Comparison of ENCODE assay signal across 24 cellular contexts in genomic region chr5:138936968-138937345, GRCh38.
DNase-seq lines count a peak whose midpoint lies in the region; ATAC-seq, FAIRE-seq and TF ChIP-seq lines count a peak whose summit lies in the region.
"Had no signal": no experiment of that assay in that cellular context is flagged by ENCODE, and none has a peak within 500 bp of the region (broad histone marks: within the 10 kb centered on the region; RNA-seq: fewer than 3 reads in every experiment).

No MANE protein-coding gene starts in this region.

- H3K9me3 ChIP-seq in Caco-2 (no peaks in the 10 kb centered on the region), GM12878 (replicated peaks; ENCODE audit: control insufficient read depth, insufficient read depth, low read length) (no peaks in the 10 kb centered on the region), left ventricle myocardium inferior (replicated peaks) (no peaks in the 10 kb centered on the region)
- H3K9me3 ChIP-seq: BLaER1, SJSA1, thyroid gland had no signal

- H3K4me3 ChIP-seq in Caco-2 (ENCODE audit: low read depth, low read length), result no peak overlapping the region
- no peak overlapping the region for H3K4me3 ChIP-seq in GM12878
- no peak overlapping the region for H3K4me3 ChIP-seq in left ventricle myocardium inferior
- no peak overlapping the region for H3K4me3 ChIP-seq in brain microvascular endothelial cell (ENCODE audit: low read depth, low read length)
- H3K4me3 ChIP-seq: BLaER1, SJSA1, thyroid gland had no signal

- RAD21 ChIA-PET in GM12878 (lab: Charles Lee; ENCODE audit: unreplicated experiment), result no interaction called here

- H3K27ac ChIP-seq in GM12878 (ENCODE audit: control insufficient read depth, insufficient read depth) (no peak overlapping the region), left ventricle myocardium inferior (replicated peaks) (peak overlapping the region; percentile 81), brain microvascular endothelial cell (no peak overlapping the region)
- H3K27ac ChIP-seq: SJSA1, thyroid gland, VCaP had no signal

- TF ChIP-seq POLR2A in GM12878 (IDR thresholded peaks at IDR 0.05; ENCODE audit: low read depth, low read length), result no peak

- H3K4me2 ChIP-seq in GM12878 (ENCODE audit: control insufficient read depth, insufficient read depth), result no peak overlapping the region
- H3K4me2 ChIP-seq: BLaER1 had no signal

- H3K27ac Mint-ChIP-seq in Caco-2 (ENCODE audit: unreplicated experiment) (peak overlapping the region; percentile 39), osteocyte (ENCODE audit: unreplicated experiment) (peak overlapping the region; percentile 48)
- H3K27ac Mint-ChIP-seq: activated naive CD8-positive, alpha-beta T cell treated with anti-CD3 and anti-CD28 coated beads for 36 hours; activated T-helper 2 cell treated with anti-CD3 and anti-CD28 coated beads, Interferon-gamma antibody, Interleukin-2, Interleukin-4, amounts not matched to agents 10 μg/mL and 5 μg/mL and 100 μg/mL, durations not matched to agents 14 hours and 24 hours and 36 hours had no signal

- no peak overlapping the region for H2AFZ ChIP-seq in GM12878 (ENCODE audit: control insufficient read depth, low read depth, low read length)

- TF ChIP-seq CTCF in Caco-2 (IDR thresholded peaks at IDR 0.05; ENCODE audit: insufficient read depth in 1 of 2, low read depth in 1 of 2, low read length in 1 of 2, severe bottlenecking in 1 of 2, unreplicated experiment in 1 of 2) (no peak), GM12878 (IDR thresholded peaks at IDR 0.05 in 2 of 3, conservative IDR thresholded peaks at IDR 0.05 in 1 of 3; ENCODE audit: control insufficient read depth in 2 of 3, extremely low read depth in 1 of 3, insufficient read depth in 1 of 3, low read depth in 3 of 3, low read length in 3 of 3) (no peak), left ventricle myocardium inferior (IDR thresholded peaks at IDR 0.05; ENCODE audit: borderline replicate concordance) (no peak), osteocyte (IDR thresholded peaks at IDR 0.05) (no peak), brain microvascular endothelial cell (IDR thresholded peaks at IDR 0.05; ENCODE audit: low read depth, low read length, missing control alignments) (no peak)

- in situ Hi-C loops in GM12878 (cut with MboI) (no loop called here), brain microvascular endothelial cell (cut with HindIII; ENCODE audit: low pct_ligation_motif_present, low sequenced_read_pairs) (no loop called here)

- H3K4me1 ChIP-seq in Caco-2 (no peaks in the 10 kb centered on the region), GM12878 (ENCODE audit: control insufficient read depth, insufficient read depth, low read length) (no peaks in the 10 kb centered on the region), left ventricle myocardium inferior (peaks cover 23% of the 10 kb centered on the region)
- H3K4me1 ChIP-seq: SJSA1, thyroid gland had no signal

- SMC1A ChIA-PET in GM12878 (lab: Charles Lee; ENCODE audit: uncharacterized antibody, unreplicated experiment), result no interaction called here

- DNase-seq in Caco-2, result no peak
- no peak for DNase-seq in GM12878 (ENCODE audit: low read depth, low spot score)
- no peak for DNase-seq in left ventricle myocardium inferior
- no peak for DNase-seq in osteocyte (ENCODE audit: extremely low spot score, unreplicated experiment)
- no peak for DNase-seq in brain microvascular endothelial cell
- DNase-seq: activated CD4-positive, alpha-beta T cell treated with anti-CD3 and anti-CD28 coated beads, Interleukin-2, amount 50 U/mL, for 4 hours; activated naive CD8-positive, alpha-beta T cell treated with anti-CD3 and anti-CD28 coated beads for 36 hours; effector CD8-positive, alpha-beta T cell; midbrain; NCI-H1436 treated with DMSO at 0.1 percent for 48 hours; NCI-H524; NK-92 treated with Interleukin-12 subunit alpha and Interleukin-12 subunit beta, amount 100 ng/mL, for 24 hours; stimulated activated CD4-positive, alpha-beta T cell treated with anti-CD3 and anti-CD28 coated beads, Interleukin-4, amount 100 ng/mL, for 1 hour; stimulated activated naive CD4-positive, alpha-beta T cell treated with Interleukin-2 at 50 U/mL for 16 hours; T-helper 2 cell; thyroid gland had no signal

- no peaks in the 10 kb centered on the region for H3K9me3 Mint-ChIP-seq in Caco-2 (ENCODE audit: unreplicated experiment)
- H3K9me3 Mint-ChIP-seq in osteocyte (ENCODE audit: unreplicated experiment), result peaks cover 6% of the 10 kb centered on the region
- H3K9me3 Mint-ChIP-seq: activated naive CD8-positive, alpha-beta T cell treated with anti-CD3 and anti-CD28 coated beads for 36 hours; activated T-helper 2 cell treated with anti-CD3 and anti-CD28 coated beads, Interferon-gamma antibody, Interleukin-2, Interleukin-4, amounts not matched to agents 10 μg/mL and 5 μg/mL and 100 μg/mL, durations not matched to agents 14 hours and 24 hours and 36 hours had no signal

- POLR2A ChIA-PET in Caco-2 (lab: Charles Lee) (no interaction called here), GM12878 (lab: Charles Lee) (no interaction called here)

- CTCF ChIA-PET in Caco-2 (lab: Charles Lee) (no interaction called here), GM12878 (lab: Yijun Ruan, JAX) (no interaction called here)

- no peak for TF ChIP-seq EP300 in GM12878 (IDR thresholded peaks at IDR 0.05; ENCODE audit: borderline replicate concordance in 1 of 2, control insufficient read depth in 1 of 2, low read depth in 2 of 2, low read length in 2 of 2)

- H3K79me2 ChIP-seq in GM12878 (ENCODE audit: control insufficient read depth, insufficient read depth, low read length), result no peaks in the 10 kb centered on the region

- no peak for TF ChIP-seq RAD21 in GM12878 (IDR thresholded peaks at IDR 0.05; ENCODE audit: insufficient read depth, low read depth, low read length)

- no peaks in the 10 kb centered on the region for H3K27me3 ChIP-seq in Caco-2 (replicated peaks; ENCODE audit: control insufficient read depth, insufficient read depth, low read length)
- H3K27me3 ChIP-seq in GM12878 (replicated peaks in 1 of 2; ENCODE audit: control insufficient read depth in 2 of 2, insufficient read depth in 2 of 2, low read length in 1 of 2), result no peaks in the 10 kb centered on the region
- H3K27me3 ChIP-seq in left ventricle myocardium inferior (ENCODE audit: low read depth), result no peaks in the 10 kb centered on the region
- H3K27me3 ChIP-seq in brain microvascular endothelial cell (replicated peaks), result no peaks in the 10 kb centered on the region
- H3K27me3 ChIP-seq: BLaER1, SJSA1, thyroid gland had no signal

- ATAC-seq in GM12878 (peak; percentile 26; the same call in 2 of the 3 replicates), HG03378 (IDR thresholded peaks at IDR 0.05; ENCODE audit: unreplicated experiment) (no peak), HG03354 (IDR thresholded peaks at IDR 0.05; ENCODE audit: poor library complexity, severe bottlenecking, unreplicated experiment) (no peak), GM19328 (IDR thresholded peaks at IDR 0.05; ENCODE audit: unreplicated experiment) (no peak)

- no TSS peak for BruUV-seq in Caco-2 (replicated peaks; lab: Mats Ljungman, UMichigan)
- no TSS peak for BruUV-seq in GM12878 (replicated peaks; lab: Mats Ljungman, UMichigan)

- H3K4me1 Mint-ChIP-seq in Caco-2 (ENCODE audit: low read depth, unreplicated experiment) (no peaks in the 10 kb centered on the region), osteocyte (ENCODE audit: unreplicated experiment) (peaks cover 2% of the 10 kb centered on the region)

- WGBS in GM12878 (ENCODE audit: insufficient coverage, insufficient replicate concordance, low lambda C conversion rate, missing lambda C conversion rate), result 69% methylated on average over 2 of the region's 2 CpGs

- intact Hi-C loops in Caco-2 (cut with micrococcal nuclease; ENCODE audit: unreplicated experiment) (no loop called here), GM12878 (cut with micrococcal nuclease; ENCODE audit: unreplicated experiment) (no loop called here), left ventricle myocardium inferior (cut with micrococcal nuclease) (no loop called here)

- FAIRE-seq in GM12878 (lab: Jason Lieb, UNC), result no peak
- FAIRE-seq: H1 had no signal

- H3K36me3 ChIP-seq in Caco-2 (ENCODE audit: control insufficient read depth, insufficient read depth, low read length), result peaks cover 8% of the 10 kb centered on the region
- peaks cover 10 to 19% of the 10 kb centered on the region in 2 experiments for H3K36me3 ChIP-seq in GM12878 (ENCODE audit: control insufficient read depth in 2 of 2, insufficient read depth in 2 of 2, low read length in 1 of 2)
- H3K36me3 ChIP-seq in left ventricle myocardium inferior, result peaks cover 37% of the 10 kb centered on the region
- peaks cover 20% of the 10 kb centered on the region for H3K36me3 ChIP-seq in brain microvascular endothelial cell (replicated peaks)

- H3K27me3 Mint-ChIP-seq in Caco-2 (ENCODE audit: insufficient read depth, unreplicated experiment), result no peaks in the 10 kb centered on the region
- H3K27me3 Mint-ChIP-seq in osteocyte (ENCODE audit: unreplicated experiment), result no peaks in the 10 kb centered on the region
- H3K27me3 Mint-ChIP-seq: activated naive CD8-positive, alpha-beta T cell treated with anti-CD3 and anti-CD28 coated beads for 36 hours had no signal

- no peak overlapping the region for H3K9ac ChIP-seq in GM12878 (ENCODE audit: control insufficient read depth, insufficient read depth, low read length)
- H3K9ac ChIP-seq: BLaER1 had no signal

- H3K4me3 Mint-ChIP-seq in Caco-2 (ENCODE audit: unreplicated experiment) (no peak overlapping the region), osteocyte (ENCODE audit: unreplicated experiment) (no peak overlapping the region)
- H3K4me3 Mint-ChIP-seq: activated naive CD8-positive, alpha-beta T cell treated with anti-CD3 and anti-CD28 coated beads for 36 hours had no signal

- H3K36me3 Mint-ChIP-seq in Caco-2 (ENCODE audit: insufficient read depth, unreplicated experiment), result peaks cover 90% of the 10 kb centered on the region
- peaks cover 39% of the 10 kb centered on the region for H3K36me3 Mint-ChIP-seq in osteocyte (ENCODE audit: unreplicated experiment)

- H4K20me1 ChIP-seq in GM12878 (ENCODE audit: control insufficient read depth, insufficient read depth), result no peaks in the 10 kb centered on the region
- H4K20me1 ChIP-seq: BLaER1 had no signal

TF ChIP-seq in GM12878, 131 proteins besides CTCF, POLR2A, EP300 and RAD21 (continues in another document):
- TF ChIP-seq SREBF1 (IDR thresholded peaks at IDR 0.05; ENCODE audit: low read length), result no peak
